In genomic region chr1:214793708-214794107, GRCh38 we compare ENCODE assay signal across 1 cellular context.
TF ChIP-seq lines count a peak whose summit lies in the region.

No MANE protein-coding gene starts in this region.

TF ChIP-seq in HepG2, 621 proteins besides CTCF, POLR2A, EP300 and RAD21 (continued from another document):
- TF ChIP-seq MNT (IDR thresholded peaks at IDR 0.05), result no peak
- no peak for TF ChIP-seq PAWR (CRISPR knock-in tag; IDR thresholded peaks at IDR 0.05; ENCODE audit: borderline replicate concordance)
- TF ChIP-seq NFATC3 (CRISPR knock-in tag; IDR thresholded peaks at IDR 0.05), result no peak
